In the genomic region with DNA sequence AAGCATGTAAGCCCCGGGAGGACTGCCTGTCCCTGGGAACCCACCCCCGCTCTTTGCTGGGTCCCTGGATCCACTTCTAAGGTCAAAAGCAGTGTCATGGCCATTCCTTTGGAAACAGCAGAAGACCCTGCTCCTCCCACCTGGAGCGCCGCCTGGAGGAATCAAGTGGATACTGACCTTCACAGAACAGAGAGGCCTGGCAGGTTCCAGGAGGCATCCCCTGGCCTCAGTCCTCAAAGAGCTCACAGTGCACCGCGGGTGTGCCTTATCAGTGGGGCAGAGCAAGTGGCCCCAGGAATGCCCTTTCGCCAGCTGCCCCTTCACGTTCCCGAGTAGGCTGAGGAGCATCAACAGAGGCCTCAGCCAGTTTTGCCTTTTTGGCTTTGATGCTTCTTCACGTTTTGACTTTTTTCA, we compare ENCODE assay signal across 1 cellular context.
TF ChIP-seq lines count a peak whose summit lies in the region.

No MANE protein-coding gene starts in this region.

TF ChIP-seq in HepG2, 621 proteins besides CTCF, POLR2A, EP300 and RAD21 (continued from another document and continues in another):
- TF ChIP-seq, protein P1, sequence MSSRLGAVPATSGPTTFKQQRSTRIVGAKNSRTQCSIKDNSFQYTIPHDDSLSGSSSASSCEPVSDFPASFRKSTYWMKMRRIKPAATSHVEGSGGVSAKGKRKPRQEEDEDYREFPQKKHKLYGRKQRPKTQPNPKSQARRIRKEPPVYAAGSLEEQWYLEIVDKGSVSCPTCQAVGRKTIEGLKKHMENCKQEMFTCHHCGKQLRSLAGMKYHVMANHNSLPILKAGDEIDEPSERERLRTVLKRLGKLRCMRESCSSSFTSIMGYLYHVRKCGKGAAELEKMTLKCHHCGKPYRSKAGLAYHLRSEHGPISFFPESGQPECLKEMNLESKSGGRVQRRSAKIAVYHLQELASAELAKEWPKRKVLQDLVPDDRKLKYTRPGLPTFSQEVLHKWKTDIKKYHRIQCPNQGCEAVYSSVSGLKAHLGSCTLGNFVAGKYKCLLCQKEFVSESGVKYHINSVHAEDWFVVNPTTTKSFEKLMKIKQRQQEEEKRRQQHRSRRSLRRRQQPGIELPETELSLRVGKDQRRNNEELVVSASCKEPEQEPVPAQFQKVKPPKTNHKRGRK (CRISPR knock-in tag; IDR thresholded peaks at IDR 0.05) = no peak
- no peak for TF ChIP-seq ZNF460 (CRISPR knock-in tag; IDR thresholded peaks at IDR 0.05; ENCODE audit: borderline replicate concordance)
- TF ChIP-seq RFXAP (CRISPR knock-in tag; IDR thresholded peaks at IDR 0.05; ENCODE audit: borderline replicate concordance) = no peak
- TF ChIP-seq, protein P2, sequence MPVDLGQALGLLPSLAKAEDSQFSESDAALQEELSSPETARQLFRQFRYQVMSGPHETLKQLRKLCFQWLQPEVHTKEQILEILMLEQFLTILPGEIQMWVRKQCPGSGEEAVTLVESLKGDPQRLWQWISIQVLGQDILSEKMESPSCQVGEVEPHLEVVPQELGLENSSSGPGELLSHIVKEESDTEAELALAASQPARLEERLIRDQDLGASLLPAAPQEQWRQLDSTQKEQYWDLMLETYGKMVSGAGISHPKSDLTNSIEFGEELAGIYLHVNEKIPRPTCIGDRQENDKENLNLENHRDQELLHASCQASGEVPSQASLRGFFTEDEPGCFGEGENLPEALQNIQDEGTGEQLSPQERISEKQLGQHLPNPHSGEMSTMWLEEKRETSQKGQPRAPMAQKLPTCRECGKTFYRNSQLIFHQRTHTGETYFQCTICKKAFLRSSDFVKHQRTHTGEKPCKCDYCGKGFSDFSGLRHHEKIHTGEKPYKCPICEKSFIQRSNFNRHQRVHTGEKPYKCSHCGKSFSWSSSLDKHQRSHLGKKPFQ (CRISPR knock-in tag; IDR thresholded peaks at IDR 0.05; ENCODE audit: insufficient replicate concordance) = no peak
- peak; percentile 73; the same call in 1 of the 2 replicates for TF ChIP-seq HOXA3 (CRISPR knock-in tag; IDR thresholded peaks at IDR 0.05)
- TF ChIP-seq NR2F6 (IDR thresholded peaks at IDR 0.05) = peak; percentile 93
- peak; percentile 97 for TF ChIP-seq NR2F6 (CRISPR knock-in tag; IDR thresholded peaks at IDR 0.05)
- TF ChIP-seq ZNF564 (CRISPR knock-in tag; IDR thresholded peaks at IDR 0.05) = no peak
- no peak for TF ChIP-seq AHR (CRISPR knock-in tag; IDR thresholded peaks at IDR 0.05)
- TF ChIP-seq, protein P3, sequence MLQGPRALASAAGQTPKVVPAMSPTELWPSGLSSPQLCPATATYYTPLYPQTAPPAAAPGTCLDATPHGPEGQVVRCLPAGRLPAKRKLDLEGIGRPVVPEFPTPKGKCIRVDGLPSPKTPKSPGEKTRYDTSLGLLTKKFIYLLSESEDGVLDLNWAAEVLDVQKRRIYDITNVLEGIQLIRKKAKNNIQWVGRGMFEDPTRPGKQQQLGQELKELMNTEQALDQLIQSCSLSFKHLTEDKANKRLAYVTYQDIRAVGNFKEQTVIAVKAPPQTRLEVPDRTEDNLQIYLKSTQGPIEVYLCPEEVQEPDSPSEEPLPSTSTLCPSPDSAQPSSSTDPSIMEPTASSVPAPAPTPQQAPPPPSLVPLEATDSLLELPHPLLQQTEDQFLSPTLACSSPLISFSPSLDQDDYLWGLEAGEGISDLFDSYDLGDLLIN (CRISPR knock-in tag; IDR thresholded peaks at IDR 0.05; ENCODE audit: borderline replicate concordance) = no peak
- TF ChIP-seq, protein P4, sequence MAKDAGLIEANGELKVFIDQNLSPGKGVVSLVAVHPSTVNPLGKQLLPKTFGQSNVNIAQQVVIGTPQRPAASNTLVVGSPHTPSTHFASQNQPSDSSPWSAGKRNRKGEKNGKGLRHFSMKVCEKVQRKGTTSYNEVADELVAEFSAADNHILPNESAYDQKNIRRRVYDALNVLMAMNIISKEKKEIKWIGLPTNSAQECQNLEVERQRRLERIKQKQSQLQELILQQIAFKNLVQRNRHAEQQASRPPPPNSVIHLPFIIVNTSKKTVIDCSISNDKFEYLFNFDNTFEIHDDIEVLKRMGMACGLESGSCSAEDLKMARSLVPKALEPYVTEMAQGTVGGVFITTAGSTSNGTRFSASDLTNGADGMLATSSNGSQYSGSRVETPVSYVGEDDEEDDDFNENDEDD (CRISPR knock-in tag; IDR thresholded peaks at IDR 0.05; ENCODE audit: borderline replicate concordance) = no peak
- no peak for TF ChIP-seq RFXANK (CRISPR knock-in tag; IDR thresholded peaks at IDR 0.05)
- TF ChIP-seq MED13 (CRISPR knock-in tag; IDR thresholded peaks at IDR 0.05) = no peak
- no peak for TF ChIP-seq ZNF484 (CRISPR knock-in tag; IDR thresholded peaks at IDR 0.05; ENCODE audit: borderline replicate concordance, low read depth)
- peak; percentile 64 for TF ChIP-seq THAP11 (CRISPR knock-in tag; IDR thresholded peaks at IDR 0.05)
- TF ChIP-seq ZFP37 (CRISPR knock-in tag; IDR thresholded peaks at IDR 0.05; ENCODE audit: borderline replicate concordance) = peak; percentile 40
- TF ChIP-seq SAP130 (CRISPR knock-in tag; IDR thresholded peaks at IDR 0.05; ENCODE audit: low read depth) = peak; percentile 57
- TF ChIP-seq REL (CRISPR knock-in tag; conservative IDR thresholded peaks at IDR 0.05) = no peak
- TF ChIP-seq PHB2 (IDR thresholded peaks at IDR 0.05; ENCODE audit: partially characterized antibody) = no peak
- TF ChIP-seq, protein P5, sequence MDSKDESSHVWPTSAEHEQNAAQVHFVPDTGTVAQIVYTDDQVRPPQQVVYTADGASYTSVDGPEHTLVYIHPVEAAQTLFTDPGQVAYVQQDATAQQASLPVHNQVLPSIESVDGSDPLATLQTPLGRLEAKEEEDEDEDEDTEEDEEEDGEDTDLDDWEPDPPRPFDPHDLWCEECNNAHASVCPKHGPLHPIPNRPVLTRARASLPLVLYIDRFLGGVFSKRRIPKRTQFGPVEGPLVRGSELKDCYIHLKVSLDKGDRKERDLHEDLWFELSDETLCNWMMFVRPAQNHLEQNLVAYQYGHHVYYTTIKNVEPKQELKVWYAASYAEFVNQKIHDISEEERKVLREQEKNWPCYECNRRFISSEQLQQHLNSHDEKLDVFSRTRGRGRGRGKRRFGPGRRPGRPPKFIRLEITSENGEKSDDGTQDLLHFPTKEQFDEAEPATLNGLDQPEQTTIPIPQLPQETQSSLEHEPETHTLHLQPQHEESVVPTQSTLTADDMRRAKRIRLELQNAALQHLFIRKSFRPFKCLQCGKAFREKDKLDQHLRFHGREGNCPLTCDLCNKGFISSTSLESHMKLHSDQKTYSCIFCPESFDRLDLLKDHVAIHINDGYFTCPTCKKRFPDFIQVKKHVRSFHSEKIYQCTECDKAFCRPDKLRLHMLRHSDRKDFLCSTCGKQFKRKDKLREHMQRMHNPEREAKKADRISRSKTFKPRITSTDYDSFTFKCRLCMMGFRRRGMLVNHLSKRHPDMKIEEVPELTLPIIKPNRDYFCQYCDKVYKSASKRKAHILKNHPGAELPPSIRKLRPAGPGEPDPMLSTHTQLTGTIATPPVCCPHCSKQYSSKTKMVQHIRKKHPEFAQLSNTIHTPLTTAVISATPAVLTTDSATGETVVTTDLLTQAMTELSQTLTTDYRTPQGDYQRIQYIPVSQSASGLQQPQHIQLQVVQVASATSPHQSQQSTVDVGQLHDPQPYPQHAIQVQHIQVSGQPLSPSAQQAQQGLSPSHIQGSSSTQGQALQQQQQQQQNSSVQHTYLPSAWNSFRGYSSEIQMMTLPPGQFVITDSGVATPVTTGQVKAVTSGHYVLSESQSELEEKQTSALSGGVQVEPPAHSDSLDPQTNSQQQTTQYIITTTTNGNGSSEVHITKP (CRISPR knock-in tag; IDR thresholded peaks at IDR 0.05; ENCODE audit: low read depth) = no peak; the same call in 1 of the 2 replicates
- no peak for TF ChIP-seq ATRX (CRISPR knock-in tag; IDR thresholded peaks at IDR 0.05; ENCODE audit: borderline replicate concordance)
- TF ChIP-seq BHLHE40 (IDR thresholded peaks at IDR 0.05; ENCODE audit: low read length) = 0 out of 2 replicates have a peak, but pooled peaks have one; percentile 17
- TF ChIP-seq, protein P6, sequence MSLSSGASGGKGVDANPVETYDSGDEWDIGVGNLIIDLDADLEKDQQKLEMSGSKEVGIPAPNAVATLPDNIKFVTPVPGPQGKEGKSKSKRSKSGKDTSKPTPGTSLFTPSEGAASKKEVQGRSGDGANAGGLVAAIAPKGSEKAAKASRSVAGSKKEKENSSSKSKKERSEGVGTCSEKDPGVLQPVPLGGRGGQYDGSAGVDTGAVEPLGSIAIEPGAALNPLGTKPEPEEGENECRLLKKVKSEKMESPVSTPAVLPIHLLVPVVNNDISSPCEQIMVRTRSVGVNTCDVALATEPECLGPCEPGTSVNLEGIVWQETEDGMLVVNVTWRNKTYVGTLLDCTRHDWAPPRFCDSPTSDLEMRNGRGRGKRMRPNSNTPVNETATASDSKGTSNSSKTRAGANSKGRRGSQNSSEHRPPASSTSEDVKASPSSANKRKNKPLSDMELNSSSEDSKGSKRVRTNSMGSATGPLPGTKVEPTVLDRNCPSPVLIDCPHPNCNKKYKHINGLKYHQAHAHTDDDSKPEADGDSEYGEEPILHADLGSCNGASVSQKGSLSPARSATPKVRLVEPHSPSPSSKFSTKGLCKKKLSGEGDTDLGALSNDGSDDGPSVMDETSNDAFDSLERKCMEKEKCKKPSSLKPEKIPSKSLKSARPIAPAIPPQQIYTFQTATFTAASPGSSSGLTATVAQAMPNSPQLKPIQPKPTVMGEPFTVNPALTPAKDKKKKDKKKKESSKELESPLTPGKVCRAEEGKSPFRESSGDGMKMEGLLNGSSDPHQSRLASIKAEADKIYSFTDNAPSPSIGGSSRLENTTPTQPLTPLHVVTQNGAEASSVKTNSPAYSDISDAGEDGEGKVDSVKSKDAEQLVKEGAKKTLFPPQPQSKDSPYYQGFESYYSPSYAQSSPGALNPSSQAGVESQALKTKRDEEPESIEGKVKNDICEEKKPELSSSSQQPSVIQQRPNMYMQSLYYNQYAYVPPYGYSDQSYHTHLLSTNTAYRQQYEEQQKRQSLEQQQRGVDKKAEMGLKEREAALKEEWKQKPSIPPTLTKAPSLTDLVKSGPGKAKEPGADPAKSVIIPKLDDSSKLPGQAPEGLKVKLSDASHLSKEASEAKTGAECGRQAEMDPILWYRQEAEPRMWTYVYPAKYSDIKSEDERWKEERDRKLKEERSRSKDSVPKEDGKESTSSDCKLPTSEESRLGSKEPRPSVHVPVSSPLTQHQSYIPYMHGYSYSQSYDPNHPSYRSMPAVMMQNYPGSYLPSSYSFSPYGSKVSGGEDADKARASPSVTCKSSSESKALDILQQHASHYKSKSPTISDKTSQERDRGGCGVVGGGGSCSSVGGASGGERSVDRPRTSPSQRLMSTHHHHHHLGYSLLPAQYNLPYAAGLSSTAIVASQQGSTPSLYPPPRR (CRISPR knock-in tag; IDR thresholded peaks at IDR 0.05; ENCODE audit: borderline replicate concordance) = peak; percentile 56; the same call in 1 of the 2 replicates
- no peak for TF ChIP-seq ZNF20 (CRISPR knock-in tag; IDR thresholded peaks at IDR 0.05)
- peak; percentile 84 to 86 for TF ChIP-seq NR2F1 (CRISPR knock-in tag; IDR thresholded peaks at IDR 0.05)
- no peak for TF ChIP-seq ZNF839 (CRISPR knock-in tag; IDR thresholded peaks at IDR 0.05; ENCODE audit: borderline replicate concordance)
- no peak for TF ChIP-seq SRSF9 (IDR thresholded peaks at IDR 0.05; ENCODE audit: borderline replicate concordance, insufficient read depth, low read depth, low read length, poor library complexity, severe bottlenecking)
- TF ChIP-seq ZNF160 (CRISPR knock-in tag; IDR thresholded peaks at IDR 0.05) = no peak
- no peak for TF ChIP-seq ZNF44 (CRISPR knock-in tag; IDR thresholded peaks at IDR 0.05)
- TF ChIP-seq ZNF558 (CRISPR knock-in tag; IDR thresholded peaks at IDR 0.05; ENCODE audit: borderline replicate concordance) = no peak
- TF ChIP-seq ZNF7 (CRISPR knock-in tag; IDR thresholded peaks at IDR 0.05) = no peak
- TF ChIP-seq KAT2B (IDR thresholded peaks at IDR 0.05; ENCODE audit: borderline replicate concordance, low read depth, low read length) = no peak
- no peak for TF ChIP-seq NBN (conservative IDR thresholded peaks at IDR 0.05)
- TF ChIP-seq ZFP36L2 (CRISPR knock-in tag; IDR thresholded peaks at IDR 0.05) = no peak
- no peak for TF ChIP-seq MAFK (conservative IDR thresholded peaks at IDR 0.05 in 1 of 2, IDR thresholded peaks at IDR 0.05 in 1 of 2; ENCODE audit: low read length in 2 of 2)
- TF ChIP-seq RELA (CRISPR knock-in tag; IDR thresholded peaks at IDR 0.05) = no peak
- TF ChIP-seq, protein P7, sequence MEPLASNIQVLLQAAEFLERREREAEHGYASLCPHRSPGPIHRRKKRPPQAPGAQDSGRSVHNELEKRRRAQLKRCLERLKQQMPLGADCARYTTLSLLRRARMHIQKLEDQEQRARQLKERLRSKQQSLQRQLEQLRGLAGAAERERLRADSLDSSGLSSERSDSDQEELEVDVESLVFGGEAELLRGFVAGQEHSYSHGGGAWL (CRISPR knock-in tag; IDR thresholded peaks at IDR 0.05) = no peak; the same call in 1 of the 2 replicates
- TF ChIP-seq KLF11 (CRISPR knock-in tag; IDR thresholded peaks at IDR 0.05) = no peak
- no peak for TF ChIP-seq MAZ (IDR thresholded peaks at IDR 0.05; ENCODE audit: borderline replicate concordance, low read depth, low read length)
- 0 out of 2 replicates have a peak, but pooled peaks have one; percentile 30 for TF ChIP-seq MAZ (CRISPR knock-in tag; IDR thresholded peaks at IDR 0.05; ENCODE audit: low read depth)
- TF ChIP-seq PAF1 (CRISPR knock-in tag; IDR thresholded peaks at IDR 0.05) = no peak
- peak; percentile 70; the same call in 1 of the 2 replicates for TF ChIP-seq ZBTB20 (CRISPR knock-in tag; IDR thresholded peaks at IDR 0.05; ENCODE audit: borderline replicate concordance, low read depth)
- no peak for TF ChIP-seq FIP1L1 (IDR thresholded peaks at IDR 0.05; ENCODE audit: borderline replicate concordance, insufficient read depth, low read depth, low read length)
- no peak for TF ChIP-seq GTF2F1 (IDR thresholded peaks at IDR 0.05; ENCODE audit: low read length)
- TF ChIP-seq, protein P8, sequence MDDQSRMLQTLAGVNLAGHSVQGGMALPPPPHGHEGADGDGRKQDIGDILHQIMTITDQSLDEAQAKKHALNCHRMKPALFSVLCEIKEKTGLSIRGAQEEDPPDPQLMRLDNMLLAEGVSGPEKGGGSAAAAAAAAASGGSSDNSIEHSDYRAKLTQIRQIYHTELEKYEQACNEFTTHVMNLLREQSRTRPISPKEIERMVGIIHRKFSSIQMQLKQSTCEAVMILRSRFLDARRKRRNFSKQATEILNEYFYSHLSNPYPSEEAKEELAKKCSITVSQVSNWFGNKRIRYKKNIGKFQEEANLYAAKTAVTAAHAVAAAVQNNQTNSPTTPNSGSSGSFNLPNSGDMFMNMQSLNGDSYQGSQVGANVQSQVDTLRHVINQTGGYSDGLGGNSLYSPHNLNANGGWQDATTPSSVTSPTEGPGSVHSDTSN (CRISPR knock-in tag; IDR thresholded peaks at IDR 0.05; ENCODE audit: borderline replicate concordance) = no peak
- TF ChIP-seq KMT2A (CRISPR knock-in tag; IDR thresholded peaks at IDR 0.05) = no peak
- TF ChIP-seq, protein P9, sequence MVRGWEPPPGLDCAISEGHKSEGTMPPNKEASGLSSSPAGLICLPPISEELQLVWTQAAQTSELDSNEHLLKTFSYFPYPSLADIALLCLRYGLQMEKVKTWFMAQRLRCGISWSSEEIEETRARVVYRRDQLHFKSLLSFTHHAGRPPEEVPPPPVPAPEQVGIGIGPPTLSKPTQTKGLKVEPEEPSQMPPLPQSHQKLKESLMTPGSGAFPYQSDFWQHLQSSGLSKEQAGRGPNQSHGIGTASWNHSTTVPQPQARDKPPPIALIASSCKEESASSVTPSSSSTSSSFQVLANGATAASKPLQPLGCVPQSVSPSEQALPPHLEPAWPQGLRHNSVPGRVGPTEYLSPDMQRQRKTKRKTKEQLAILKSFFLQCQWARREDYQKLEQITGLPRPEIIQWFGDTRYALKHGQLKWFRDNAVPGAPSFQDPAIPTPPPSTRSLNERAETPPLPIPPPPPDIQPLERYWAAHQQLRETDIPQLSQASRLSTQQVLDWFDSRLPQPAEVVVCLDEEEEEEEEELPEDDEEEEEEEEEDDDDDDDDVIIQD (CRISPR knock-in tag; IDR thresholded peaks at IDR 0.05; ENCODE audit: low read depth) = peak; percentile 64; the same call in 1 of the 2 replicates
- TF ChIP-seq ZNF678 (CRISPR knock-in tag; IDR thresholded peaks at IDR 0.05) = no peak
- TF ChIP-seq TAF1 (CRISPR knock-in tag; IDR thresholded peaks at IDR 0.05) = no peak
